In the genomic region with DNA sequence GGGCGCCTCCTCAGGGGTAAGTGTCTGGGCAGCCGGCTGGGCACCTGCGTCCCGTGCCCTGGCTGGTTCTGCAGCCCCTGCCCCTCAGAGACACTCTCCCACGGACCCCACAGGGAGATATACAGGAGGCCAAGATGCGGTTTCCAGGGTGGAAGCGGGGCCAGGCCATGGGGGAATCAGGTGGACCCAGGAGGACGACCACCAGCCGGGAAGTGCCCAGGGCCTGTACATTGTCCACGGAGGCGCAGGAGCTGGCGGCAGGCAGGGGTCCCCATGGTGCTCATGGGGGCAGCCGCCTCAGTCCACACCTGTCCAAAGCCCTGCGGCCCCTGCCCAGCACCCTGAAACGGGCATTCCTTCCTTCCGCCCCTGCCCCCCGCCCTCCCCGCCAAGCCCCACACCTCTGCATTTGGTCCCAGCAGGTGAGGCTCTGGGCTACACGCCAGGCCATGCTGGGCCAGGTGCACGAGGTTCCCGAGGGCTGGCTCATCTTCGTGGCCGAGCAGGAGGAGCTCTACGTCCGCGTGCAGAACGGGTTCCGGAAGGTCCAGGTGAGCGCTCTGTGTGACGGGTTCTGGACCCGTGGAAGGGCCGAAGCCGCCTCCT, we compare ENCODE assay signal across 17 cellular contexts. TPM values are rescaled to one million over a fixed set of nuclear protein-coding genes. Genes with fewer than 3 reads are reported as not detected.
A peak's percentile ranks its signal among the peaks of the same experiment; 100 is the strongest.
DNase-seq lines count a peak whose midpoint lies in the region; ATAC-seq, FAIRE-seq and TF ChIP-seq lines count a peak whose summit lies in the region.
"Had no signal": no experiment of that assay in that cellular context is flagged by ENCODE, and none has a peak within 500 bp of the region (broad histone marks: within the 10 kb centered on the region; RNA-seq: fewer than 3 reads in every experiment).

No MANE protein-coding gene starts in this region.

- CTCF ChIA-PET in HepG2 (lab: Yijun Ruan, JAX; ENCODE audit: low intra/inter-chr PET ratio, low total read pairs) = no interaction called here

- in situ Hi-C loops in HepG2 (cut with HindIII; ENCODE audit: extremely low pct_ligation_motif_present, low pct_unique_long_range_greater_than_20kb) = no loop called here

- no peak for TF ChIP-seq RAD21 in HepG2 (CRISPR knock-in tag; IDR thresholded peaks at IDR 0.05)

- DNase-seq in Right ventricle myocardium inferior (ENCODE audit: missing footprints) (peak; percentile 47), right atrium auricular region (ENCODE audit: low spot score) (no peak), HepG2 (ENCODE audit: low spot score) (no peak), upper lobe of right lung (peak; percentile 61), amniotic stem cell (lab: John Stamatoyannopoulos, UW) (no peak)
- DNase-seq: activated effector memory CD4-positive, alpha-beta T cell treated with anti-CD3 and anti-CD28 coated beads, Interleukin-2, amount 50 U/mL, for 16 hours; Calu3; cortex of kidney; NCI-H1694; NCI-H82; stimulated activated CD4-positive, alpha-beta T cell treated with anti-CD3 and anti-CD28 coated beads, Interleukin-15, amount 100 ng/mL, for 24 hours; T-cell had no signal

- TF ChIP-seq POLR2A in HepG2 (IDR thresholded peaks at IDR 0.05; ENCODE audit: insufficient read depth in 1 of 2, low read depth in 2 of 2, low read length in 2 of 2) = no peak

- H3K9me3 ChIP-seq in right atrium auricular region (no peaks in the 10 kb centered on the region), HepG2 (ENCODE audit: low read length) (no peaks in the 10 kb centered on the region), upper lobe of right lung (no peaks in the 10 kb centered on the region)
- H3K9me3 ChIP-seq: ascending aorta had no signal

- no peak overlapping the region for H3K9ac ChIP-seq in HepG2 (ENCODE audit: insufficient read depth, low read depth, low read length)

- no peak overlapping the region for H3K4me3 ChIP-seq in right atrium auricular region
- no peak overlapping the region for H3K4me3 ChIP-seq in HepG2 (replicated peaks in 1 of 3; ENCODE audit: insufficient read depth in 1 of 3, low read depth in 2 of 3, low read length in 3 of 3)
- no peak overlapping the region for H3K4me3 ChIP-seq in upper lobe of right lung
- H3K4me3 ChIP-seq: ascending aorta had no signal

- TF ChIP-seq CTCF in right atrium auricular region (IDR thresholded peaks at IDR 0.05) (no peak), VCaP (conservative IDR thresholded peaks at IDR 0.05) (no peak), HepG2 (CRISPR knock-in tag; IDR thresholded peaks at IDR 0.05) (no peak), upper lobe of right lung (IDR thresholded peaks at IDR 0.05) (no peak)

- 99% methylated on average over 22 of the region's 33 CpGs for WGBS in HepG2 (ENCODE audit: low lambda C conversion rate)

- H3K36me3 ChIP-seq in right atrium auricular region (no peaks in the 10 kb centered on the region), HepG2 (replicated peaks in 1 of 2; ENCODE audit: control insufficient read depth in 1 of 2, insufficient read depth in 2 of 2, low read length in 2 of 2) (peaks cover 4 to 6% of the 10 kb centered on the region in 2 experiments; a peak in 2 of 5 replicates), upper lobe of right lung (no peaks in the 10 kb centered on the region)

- H3K4me1 ChIP-seq in right atrium auricular region (no peaks in the 10 kb centered on the region), HepG2 (ENCODE audit: insufficient read depth, low read length) (peaks cover 19% of the 10 kb centered on the region), upper lobe of right lung (no peaks in the 10 kb centered on the region)
- H3K4me1 ChIP-seq: ascending aorta had no signal

- H3K79me2 ChIP-seq in HepG2 (ENCODE audit: insufficient read depth, low read length) = no peaks in the 10 kb centered on the region

- POLR2A ChIA-PET in HepG2 (lab: Yijun Ruan, JAX) = no interaction called here

- no peaks in the 10 kb centered on the region for H4K20me1 ChIP-seq in HepG2 (ENCODE audit: insufficient read depth, low read length)

- no TSS peak for BruUV-seq in HepG2 (replicated peaks; lab: Mats Ljungman, UMichigan)

- ATAC-seq in Right ventricle myocardium inferior (no peak), HepG2 (no peak), upper lobe of right lung (no peak), HG03457 (IDR thresholded peaks at IDR 0.05; ENCODE audit: unreplicated experiment) (no peak), GM18909 (IDR thresholded peaks at IDR 0.05; ENCODE audit: poor library complexity, unreplicated experiment) (no peak)
- ATAC-seq: T-cell, WTC11 had no signal

- intact Hi-C loops in Right ventricle myocardium inferior (cut with DNase I) = no loop called here
- intact Hi-C loops in HepG2 (cut with micrococcal nuclease; ENCODE audit: unreplicated experiment) = no loop called here
- intact Hi-C loops in upper lobe of right lung (cut with DNase I) = no loop called here

- no peak overlapping the region for H3K27ac ChIP-seq in right atrium auricular region
- H3K27ac ChIP-seq in VCaP = peak overlapping the region; percentile 8; the same call in 1 of the 2 replicates
- H3K27ac ChIP-seq in HepG2 (ENCODE audit: extremely low read length, insufficient read depth, low read length) = no peak overlapping the region
- no peak overlapping the region for H3K27ac ChIP-seq in upper lobe of right lung
- H3K27ac ChIP-seq: ascending aorta had no signal

- no peak overlapping the region for H2AFZ ChIP-seq in HepG2 (ENCODE audit: low read length)

- TF ChIP-seq EP300 in HepG2 (IDR thresholded peaks at IDR 0.05; ENCODE audit: low read depth in 2 of 2, low read length in 2 of 2) (no peak), HepG2 (CRISPR knock-in tag; IDR thresholded peaks at IDR 0.05; ENCODE audit: borderline replicate concordance) (no peak)

- FAIRE-seq in HepG2 (lab: Jason Lieb, UNC) = no peak

- H3K4me2 ChIP-seq in HepG2 (ENCODE audit: low read depth, low read length) = no peak overlapping the region

- H3K27me3 ChIP-seq in right atrium auricular region (no peaks in the 10 kb centered on the region), HepG2 (ENCODE audit: control insufficient read depth in 1 of 2, insufficient read depth in 2 of 2, low read length in 2 of 2) (no peaks in the 10 kb centered on the region), upper lobe of right lung (no peaks in the 10 kb centered on the region)
- H3K27me3 ChIP-seq: ascending aorta had no signal

TF ChIP-seq in HepG2, 621 proteins besides CTCF, POLR2A, EP300 and RAD21 (continues in another document):
- no peak for TF ChIP-seq ISL2 (CRISPR knock-in tag; IDR thresholded peaks at IDR 0.05)

RNA-seq across cellular contexts. Expression of gene SLC19A1, which starts 36.7 kb away (rescaled TPM):
- total RNA-seq in Right ventricle myocardium inferior (8.2 TPM), right atrium auricular region (1 to 10 TPM; 2.2 to 5.3 TPM), HepG2 (2016; rRNA removed; fragmentation: Illumina TruSeq; extraction: Trizol) (12.6 and 21.8 TPM in 2 replicates), upper lobe of right lung (39.3 TPM)
- total RNA-seq in HepG2 (2016; cell fraction: cytosol; rRNA removed; fragmentation: Illumina TruSeq; extraction: Trizol; ENCODE audit: low read depth) = 4.8 and 5.6 TPM in 2 replicates
- 11.0 and 23.6 TPM in 2 replicates for total RNA-seq in HepG2 (2016; cell fraction: insoluble cytoplasmic fraction; rRNA removed; fragmentation: Illumina TruSeq; extraction: Trizol)
- 10.8 TPM in 2 replicates for total RNA-seq in HepG2 (2016; cell fraction: membrane; rRNA removed; fragmentation: Illumina TruSeq; extraction: Trizol)
- total RNA-seq in HepG2 (2016; cell fraction: nucleus; rRNA removed; fragmentation: Illumina TruSeq; extraction: Trizol) = 21.2 and 27.4 TPM in 2 replicates
- 23.0 and 31.0 TPM in 2 replicates for polyA plus RNA-seq in HepG2 (2011; rRNA removed)
- polyA plus RNA-seq in HepG2 (2011; cell fraction: cytosol; rRNA removed) = 14.5 and 24.7 TPM in 2 replicates
- 49.0 and 62.1 TPM in 2 replicates for polyA plus RNA-seq in HepG2 (2011; cell fraction: nucleus; rRNA removed)
- polyA plus RNA-seq in HepG2 (2012) = 18.0 and 36.8 TPM in 2 replicates
- 3.7 and 4.0 TPM in 2 replicates for polyA plus RNA-seq in HepG2 (2016; cell fraction: cytosol; fragmentation: Illumina TruSeq; extraction: Trizol; ENCODE audit: low read depth)
- polyA plus RNA-seq in HepG2 (2016; cell fraction: insoluble cytoplasmic fraction; fragmentation: Illumina TruSeq; extraction: Trizol; ENCODE audit: low read depth) = 11.1 and 13.0 TPM in 2 replicates
- 6.4 and 7.2 TPM in 2 replicates for polyA plus RNA-seq in HepG2 (2016; cell fraction: membrane; fragmentation: Illumina TruSeq; extraction: Trizol; ENCODE audit: low read depth)
- 44.5 and 46.0 TPM in 2 replicates for polyA plus RNA-seq in HepG2 (2016; cell fraction: nucleus; fragmentation: Illumina TruSeq; extraction: Trizol; ENCODE audit: insufficient read depth, low read depth)
- 42.0 and 128 TPM in 2 replicates for polyA minus RNA-seq in HepG2 (2011; rRNA and poly(A)+ RNA removed; ENCODE audit: low replicate concordance)
- 32.2 and 34.4 TPM in 2 replicates for polyA minus RNA-seq in HepG2 (2011; cell fraction: cytosol; rRNA and poly(A)+ RNA removed)
- 12.2 and 14.7 TPM in 2 replicates for polyA minus RNA-seq in HepG2 (2011; cell fraction: nucleus; rRNA and poly(A)+ RNA removed)

Comparison
In these comparisons a context has a peak if more than half of its experiments do, and no peak if none do; other contexts are left out.
1. DNase-seq: peak in Right ventricle myocardium inferior (single experiment) and upper lobe of right lung (single experiment); none in right atrium auricular region (single experiment), HepG2 (single experiment) and amniotic stem cell (single experiment).